ENCODE assay signal across 1 cellular context in the genomic region with DNA sequence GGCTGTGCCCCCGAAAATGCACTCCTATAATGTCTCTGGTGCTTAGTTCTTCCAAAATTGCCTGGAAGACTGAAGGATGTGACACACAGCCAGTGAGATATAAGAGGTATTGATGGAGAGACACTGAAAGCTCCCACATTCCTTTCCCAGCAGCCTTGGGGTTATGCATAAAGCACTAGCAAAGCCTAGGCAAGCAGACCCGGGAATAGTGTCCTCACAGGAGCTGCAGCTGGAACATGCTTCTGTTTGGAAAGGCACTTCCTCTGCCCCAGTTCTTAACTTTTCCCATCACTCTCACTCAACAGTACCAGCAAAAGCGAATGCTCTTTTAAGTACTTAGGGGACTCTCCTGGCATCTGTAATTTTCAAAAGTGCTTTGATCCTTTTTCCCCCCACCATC.
TF ChIP-seq lines count a peak whose summit lies in the region.

No MANE protein-coding gene starts in this region.

TF ChIP-seq in GM23338, 12 proteins besides CTCF, POLR2A, EP300 and RAD21 (continued from another document):
- TF ChIP-seq, protein P1, sequence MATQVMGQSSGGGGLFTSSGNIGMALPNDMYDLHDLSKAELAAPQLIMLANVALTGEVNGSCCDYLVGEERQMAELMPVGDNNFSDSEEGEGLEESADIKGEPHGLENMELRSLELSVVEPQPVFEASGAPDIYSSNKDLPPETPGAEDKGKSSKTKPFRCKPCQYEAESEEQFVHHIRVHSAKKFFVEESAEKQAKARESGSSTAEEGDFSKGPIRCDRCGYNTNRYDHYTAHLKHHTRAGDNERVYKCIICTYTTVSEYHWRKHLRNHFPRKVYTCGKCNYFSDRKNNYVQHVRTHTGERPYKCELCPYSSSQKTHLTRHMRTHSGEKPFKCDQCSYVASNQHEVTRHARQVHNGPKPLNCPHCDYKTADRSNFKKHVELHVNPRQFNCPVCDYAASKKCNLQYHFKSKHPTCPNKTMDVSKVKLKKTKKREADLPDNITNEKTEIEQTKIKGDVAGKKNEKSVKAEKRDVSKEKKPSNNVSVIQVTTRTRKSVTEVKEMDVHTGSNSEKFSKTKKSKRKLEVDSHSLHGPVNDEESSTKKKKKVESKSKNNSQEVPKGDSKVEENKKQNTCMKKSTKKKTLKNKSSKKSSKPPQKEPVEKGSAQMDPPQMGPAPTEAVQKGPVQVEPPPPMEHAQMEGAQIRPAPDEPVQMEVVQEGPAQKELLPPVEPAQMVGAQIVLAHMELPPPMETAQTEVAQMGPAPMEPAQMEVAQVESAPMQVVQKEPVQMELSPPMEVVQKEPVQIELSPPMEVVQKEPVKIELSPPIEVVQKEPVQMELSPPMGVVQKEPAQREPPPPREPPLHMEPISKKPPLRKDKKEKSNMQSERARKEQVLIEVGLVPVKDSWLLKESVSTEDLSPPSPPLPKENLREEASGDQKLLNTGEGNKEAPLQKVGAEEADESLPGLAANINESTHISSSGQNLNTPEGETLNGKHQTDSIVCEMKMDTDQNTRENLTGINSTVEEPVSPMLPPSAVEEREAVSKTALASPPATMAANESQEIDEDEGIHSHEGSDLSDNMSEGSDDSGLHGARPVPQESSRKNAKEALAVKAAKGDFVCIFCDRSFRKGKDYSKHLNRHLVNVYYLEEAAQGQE (IDR thresholded peaks at IDR 0.05; ENCODE audit: unreplicated experiment) = no peak
